In the genomic region with DNA sequence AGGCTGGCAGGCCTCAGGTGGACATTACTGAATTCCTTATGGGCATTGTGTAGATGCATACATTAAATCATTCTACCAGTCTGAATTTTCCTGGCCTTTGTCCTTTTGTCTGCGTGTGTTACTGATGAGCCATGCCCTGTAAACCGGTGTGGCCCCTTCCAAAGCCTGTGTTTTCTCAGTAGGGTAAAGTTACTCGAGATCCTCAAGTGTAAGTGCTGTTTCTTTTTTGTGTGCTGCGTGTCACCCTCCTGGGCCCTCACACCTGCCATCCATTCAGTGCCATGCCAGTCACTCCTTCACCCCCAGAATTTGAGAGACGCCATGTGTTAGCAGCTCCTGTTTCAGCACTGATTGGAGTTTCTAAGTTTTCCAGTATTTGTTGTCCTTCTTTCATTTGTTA, we compare ENCODE assay signal across 18 cellular contexts.
A peak's percentile ranks its signal among the peaks of the same experiment; 100 is the strongest.
DNase-seq lines count a peak whose midpoint lies in the region; ATAC-seq and TF ChIP-seq lines count a peak whose summit lies in the region.
"Had no signal": no experiment of that assay in that cellular context is flagged by ENCODE, and none has a peak within 500 bp of the region (broad histone marks: within the 10 kb centered on the region; RNA-seq: fewer than 3 reads in every experiment).

No MANE protein-coding gene starts in this region.

- no peak overlapping the region for H3K4me3 ChIP-seq in PC-3 (ENCODE audit: low read length)
- no peak overlapping the region for H3K4me3 ChIP-seq in lung
- H3K4me3 ChIP-seq in SK-N-SH (ENCODE audit: low read depth in 2 of 2, low read length in 1 of 2) = no peak overlapping the region
- H3K4me3 ChIP-seq: K562, Peyer's patch had no signal

- no peaks in the 10 kb centered on the region; the same call in none of the 2 replicates for H3K27me3 Mint-ChIP-seq in HFFc6 (ENCODE audit: insufficient read depth)
- H3K27me3 Mint-ChIP-seq: effector memory CD8-positive, alpha-beta T cell; stimulated activated memory B cell treated with anti-CD40 and anti-IgM and Interleukin-4, amounts not matched to agents 10 μg/mL and 1 μg/mL and 100 μg/mL, for 72 hours had no signal

- DNase-seq in HFFc6 (no peak), PC-3 (no peak), lung (ENCODE audit: low spot score) (no peak), SK-N-SH (no peak)
- DNase-seq: activated T-cell treated with anti-CD3 and anti-CD28 coated beads, Interleukin-2, amount 50 U/mL, for 48 hours; anterior cingulate cortex; CD8-positive, alpha-beta T cell; effector memory CD8-positive, alpha-beta T cell; NCI-H1694; Peyer's patch; stimulated activated CD4-positive, alpha-beta T cell treated with anti-CD3 and anti-CD28 coated beads, Interleukin-2, amount 100 ng/mL, for 48 hours had no signal

- H3K79me2 ChIP-seq in PC-3 (ENCODE audit: low read length) (peaks cover 95% of the 10 kb centered on the region), SK-N-SH (ENCODE audit: insufficient read depth) (peaks cover 98% of the 10 kb centered on the region)

- H3K9ac ChIP-seq in PC-3 (ENCODE audit: low read length) (no peak overlapping the region), SK-N-SH (no peak overlapping the region)

- no TSS peak for BruUV-seq in PC-3 (replicated peaks; lab: Mats Ljungman, UMichigan)

- H3K36me3 Mint-ChIP-seq in HFFc6 (ENCODE audit: low read depth) = peaks cover 42% of the 10 kb centered on the region

- peaks cover 87% of the 10 kb centered on the region for H3K4me1 Mint-ChIP-seq in HFFc6 (ENCODE audit: low read depth)
- H3K4me1 Mint-ChIP-seq: stimulated activated memory B cell treated with anti-CD40 and anti-IgM and Interleukin-4, amounts not matched to agents 10 μg/mL and 1 μg/mL and 100 μg/mL, for 72 hours had no signal

- ATAC-seq in PC-3 (no peak), lung (ENCODE audit: insufficient read depth, low FRiP score) (no peak), GM18517 (IDR thresholded peaks at IDR 0.05; ENCODE audit: unreplicated experiment) (no peak), GM19035 (IDR thresholded peaks at IDR 0.05; ENCODE audit: unreplicated experiment) (no peak)
- ATAC-seq: CD8-positive, alpha-beta T cell; effector memory CD8-positive, alpha-beta T cell; K562; left lobe of liver had no signal

- H3F3A ChIP-seq in PC-3 (ENCODE audit: low read length, unreplicated experiment) = peaks cover under 1% of the 10 kb centered on the region
- peaks cover 14% of the 10 kb centered on the region for H3F3A ChIP-seq in SK-N-SH (replicated peaks; ENCODE audit: insufficient read depth)

- H3K4me1 ChIP-seq in PC-3 (ENCODE audit: insufficient read depth, low read length) = peaks cover 36% of the 10 kb centered on the region
- H3K4me1 ChIP-seq in lung (ENCODE audit: control insufficient read depth in 2 of 2, insufficient read depth in 2 of 2, low read length in 2 of 2) = peaks cover 25% of the 10 kb centered on the region in 2 donors
- peaks cover 22 to 66% of the 10 kb centered on the region in 2 experiments for H3K4me1 ChIP-seq in SK-N-SH (ENCODE audit: control insufficient read depth in 1 of 2, insufficient read depth in 2 of 2, low read depth in 1 of 2, low read length in 1 of 2)

- H2AFZ ChIP-seq in PC-3 (ENCODE audit: low read length) = no peak overlapping the region
- no peak overlapping the region for H2AFZ ChIP-seq in SK-N-SH (ENCODE audit: low read depth)

- no peaks in the 10 kb centered on the region for H3K27me3 ChIP-seq in PC-3 (ENCODE audit: low read length)
- no peaks in the 10 kb centered on the region for H3K27me3 ChIP-seq in lung (ENCODE audit: control insufficient read depth, insufficient read depth)
- H3K27me3 ChIP-seq in SK-N-SH (ENCODE audit: insufficient read depth) = no peaks in the 10 kb centered on the region
- H3K27me3 ChIP-seq: Peyer's patch had no signal

- H3K36me3 ChIP-seq in PC-3 (ENCODE audit: low read depth, low read length) (peaks cover 4% of the 10 kb centered on the region), lung (ENCODE audit: control insufficient read depth in 2 of 2, insufficient read depth in 2 of 2, low read length in 2 of 2) (peaks cover 3% of the 10 kb centered on the region in 2 donors), SK-N-SH (replicated peaks in 1 of 2; ENCODE audit: control insufficient read depth in 1 of 2, insufficient read depth in 2 of 2, low read length in 1 of 2) (peaks cover 19 to 79% of the 10 kb centered on the region in 2 experiments)
- H3K36me3 ChIP-seq: Peyer's patch had no signal

- H3K4me2 ChIP-seq in PC-3 (ENCODE audit: low read length) (no peak overlapping the region), SK-N-SH (no peak overlapping the region)

- H3K9me3 ChIP-seq in PC-3 (ENCODE audit: low read length) (no peaks in the 10 kb centered on the region), lung (ENCODE audit: control insufficient read depth in 2 of 2, insufficient read depth in 1 of 2, low read length in 1 of 2) (no peaks in the 10 kb centered on the region), SK-N-SH (no peaks in the 10 kb centered on the region)
- H3K9me3 ChIP-seq: Peyer's patch had no signal

- H3K27ac ChIP-seq in PC-3 (ENCODE audit: low read length) (0 out of 2 replicates have a peak overlapping the region, but pooled peaks have one; percentile 3), lung (ENCODE audit: low read depth in 1 of 2, low read length in 1 of 2) (peak overlapping the region; percentile 26 to 80), temporal lobe (ENCODE audit: low read depth, low read length) (peak overlapping the region; percentile 63), SK-N-SH (ENCODE audit: low read depth in 2 of 2, low read length in 1 of 2) (peak overlapping the region in 1 of 2 experiments; percentile 58; a peak in 1 of 4 replicates)

- POLR2A ChIA-PET in PC-3 (lab: Charles Lee; ENCODE audit: unreplicated experiment) = no interaction called here
- POLR2A ChIA-PET in SK-N-SH (lab: Yijun Ruan, JAX) = no interaction called here

- TF ChIP-seq RAD21 in SK-N-SH (IDR thresholded peaks at IDR 0.05; ENCODE audit: low read length) = no peak

- intact Hi-C loops in PC-3 (cut with micrococcal nuclease) = no loop called here

- no peak for TF ChIP-seq CTCF in HFFc6 (IDR thresholded peaks at IDR 0.05)
- no peak for TF ChIP-seq CTCF in PC-3 (conservative IDR thresholded peaks at IDR 0.05; ENCODE audit: low read depth, low read length)
- TF ChIP-seq CTCF in lung (IDR thresholded peaks at IDR 0.05; ENCODE audit: control extremely low read depth, extremely low read depth) = no peak
- TF ChIP-seq CTCF in SK-N-SH (IDR thresholded peaks at IDR 0.05) = no peak

- TF ChIP-seq EP300 in SK-N-SH (IDR thresholded peaks at IDR 0.05; ENCODE audit: borderline replicate concordance in 1 of 2, low read depth in 1 of 2, low read length in 1 of 2) = no peak

- no peaks in the 10 kb centered on the region for H3K9me3 Mint-ChIP-seq in HFFc6
- H3K9me3 Mint-ChIP-seq: CD8-positive, alpha-beta T cell; effector memory CD8-positive, alpha-beta T cell; stimulated activated memory B cell treated with anti-CD40 and anti-IgM and Interleukin-4, amounts not matched to agents 10 μg/mL and 1 μg/mL and 100 μg/mL, for 72 hours; T-helper 1 cell treated with Interleukin-12 subunit alpha and Interleukin-12 subunit beta and Interleukin-4 antibody, amounts not matched to agents 30 μg/mL and 1 μg/mL, for 36 hours had no signal

- no peak overlapping the region for H3K4me3 Mint-ChIP-seq in HFFc6
- H3K4me3 Mint-ChIP-seq: CD8-positive, alpha-beta T cell; effector memory CD8-positive, alpha-beta T cell; stimulated activated memory B cell treated with anti-CD40 and anti-IgM and Interleukin-4, amounts not matched to agents 10 μg/mL and 1 μg/mL and 100 μg/mL, for 72 hours; T-helper 1 cell treated with Interleukin-12 subunit alpha and Interleukin-12 subunit beta and Interleukin-4 antibody, amounts not matched to agents 30 μg/mL and 1 μg/mL, for 36 hours had no signal

- CTCF ChIA-PET in PC-3 (lab: Charles Lee) (interaction anchor here (0.6 kb wide), 1 partner anchor 112 kb away, joined by 4 read pairs; no protein-coding TSS in a partner anchor), SK-N-SH (lab: Yijun Ruan, JAX) (interaction anchor here (1.1 kb wide), 1 partner anchor 10 kb away, joined by 3 read pairs; no protein-coding TSS in a partner anchor)

- H4K20me1 ChIP-seq in PC-3 (ENCODE audit: low read length) (no peaks in the 10 kb centered on the region), SK-N-SH (ENCODE audit: insufficient read depth) (peaks cover 49% of the 10 kb centered on the region)

- H3K27ac Mint-ChIP-seq in HFFc6 = peak overlapping the region; percentile 47
- H3K27ac Mint-ChIP-seq: CD8-positive, alpha-beta T cell; effector memory CD8-positive, alpha-beta T cell; stimulated activated memory B cell treated with anti-CD40 and anti-IgM and Interleukin-4, amounts not matched to agents 10 μg/mL and 1 μg/mL and 100 μg/mL, for 72 hours; T-helper 1 cell treated with Interleukin-12 subunit alpha and Interleukin-12 subunit beta and Interleukin-4 antibody, amounts not matched to agents 30 μg/mL and 1 μg/mL, for 36 hours had no signal

- no peaks in the 10 kb centered on the region for H3K9me2 ChIP-seq in PC-3 (replicated peaks; ENCODE audit: low read length)
- no peaks in the 10 kb centered on the region for H3K9me2 ChIP-seq in SK-N-SH

- WGBS in lung, 2 donors = 75 to 86% methylated on average over 5 of the region's 5 CpGs
- WGBS in SK-N-SH (ENCODE audit: low lambda C conversion rate) = 85% methylated on average over 5 of the region's 5 CpGs

TF ChIP-seq in SK-N-SH, 30 proteins besides CTCF, POLR2A, EP300 and RAD21 (continues in another document):
- no peak for TF ChIP-seq TEAD4 (IDR thresholded peaks at IDR 0.05; ENCODE audit: borderline replicate concordance, insufficient read depth)
- no peak for TF ChIP-seq TAF1 (IDR thresholded peaks at IDR 0.05; ENCODE audit: borderline replicate concordance, low read depth, low read length)
- no peak for TF ChIP-seq YY1 (IDR thresholded peaks at IDR 0.05; ENCODE audit: low read depth)
- no peak for TF ChIP-seq NRF1 (IDR thresholded peaks at IDR 0.05; ENCODE audit: low read depth, low read length)
- TF ChIP-seq GATA2 (CRISPR knock-in tag; IDR thresholded peaks at IDR 0.05) = no peak
- no peak for TF ChIP-seq MEF2A (IDR thresholded peaks at IDR 0.05; ENCODE audit: borderline replicate concordance, low read depth)
- TF ChIP-seq RCOR1 (IDR thresholded peaks at IDR 0.05; ENCODE audit: low read length) = no peak
- no peak for TF ChIP-seq NFIC (IDR thresholded peaks at IDR 0.05; ENCODE audit: borderline replicate concordance)
- TF ChIP-seq MXI1 (IDR thresholded peaks at IDR 0.05; ENCODE audit: low read depth, low read length) = no peak
- TF ChIP-seq CHD2 (IDR thresholded peaks at IDR 0.05; ENCODE audit: low read length, partially characterized antibody) = no peak
- no peak for TF ChIP-seq POLR2AphosphoS5 (IDR thresholded peaks at IDR 0.05; ENCODE audit: low read depth, low read length)
